1 cellular context compared by ENCODE assay signal in the genomic region with DNA sequence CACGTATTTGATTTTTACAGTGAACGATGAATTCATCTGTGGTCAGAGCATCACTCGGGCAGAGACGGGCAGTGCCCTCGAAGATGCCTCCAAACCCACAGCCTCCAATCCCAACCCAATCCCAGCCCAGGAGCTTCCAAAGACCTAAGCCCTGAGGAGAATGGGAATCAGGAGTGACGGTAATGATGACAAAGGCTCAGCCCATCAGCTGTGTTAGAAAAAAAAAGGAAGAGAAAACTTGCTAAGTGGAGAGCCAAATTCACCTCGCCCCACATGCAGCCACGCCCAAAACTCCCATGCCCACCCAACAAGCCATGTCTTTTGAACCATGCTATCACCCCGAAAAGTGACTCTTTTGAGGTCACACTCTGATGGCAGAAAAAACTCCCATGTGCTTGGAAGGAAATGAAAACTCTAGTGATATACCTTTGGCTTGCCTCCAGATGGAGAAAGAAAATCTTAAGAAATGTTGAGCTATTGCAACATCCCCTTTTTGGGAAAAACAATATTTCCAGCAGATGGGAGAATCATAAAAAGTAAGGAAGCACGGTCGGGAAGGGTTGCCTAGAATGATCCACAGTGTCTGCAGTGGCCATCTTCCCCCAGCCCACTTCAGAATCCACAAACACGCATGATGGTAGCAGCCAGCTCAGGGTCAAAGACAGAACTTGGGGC.
TF ChIP-seq lines count a peak whose summit lies in the region.

No MANE protein-coding gene starts in this region.

TF ChIP-seq in H1, 55 proteins besides CTCF, POLR2A, EP300 and RAD21:
- TF ChIP-seq SIN3A (conservative IDR thresholded peaks at IDR 0.05 in 1 of 2, IDR thresholded peaks at IDR 0.05 in 1 of 2; ENCODE audit: low read depth in 1 of 2, low read length in 2 of 2) (no peak), RXRA (IDR thresholded peaks at IDR 0.05; ENCODE audit: insufficient read depth, low read depth, low read length) (no peak), JUN (IDR thresholded peaks at IDR 0.05; ENCODE audit: low read depth, low read length) (no peak), SIRT6 (IDR thresholded peaks at IDR 0.05; ENCODE audit: low read length) (no peak), SP4 (IDR thresholded peaks at IDR 0.05; ENCODE audit: low read length) (no peak), CREB1 (IDR thresholded peaks at IDR 0.05) (no peak), CBX8 (IDR thresholded peaks at IDR 0.05; ENCODE audit: borderline replicate concordance, low read depth, low read length) (no peak), CHD1 (IDR thresholded peaks at IDR 0.05; ENCODE audit: low read depth, low read length) (no peak), SAP30 (IDR thresholded peaks at IDR 0.05; ENCODE audit: insufficient read depth, insufficient replicate concordance, low read length) (no peak), SP1 (IDR thresholded peaks at IDR 0.05; ENCODE audit: low read depth, low read length) (no peak)
- TF ChIP-seq, protein P1, sequence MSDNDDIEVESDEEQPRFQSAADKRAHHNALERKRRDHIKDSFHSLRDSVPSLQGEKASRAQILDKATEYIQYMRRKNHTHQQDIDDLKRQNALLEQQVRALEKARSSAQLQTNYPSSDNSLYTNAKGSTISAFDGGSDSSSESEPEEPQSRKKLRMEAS (IDR thresholded peaks at IDR 0.05) = no peak
